ENCODE assay signal across 8 cellular contexts in genomic region chr9:71604197-71605063, GRCh38.
DNase-seq lines count a peak whose midpoint lies in the region; ATAC-seq lines count a peak whose summit lies in the region.

No MANE protein-coding gene starts in this region.

- H3K27ac Mint-ChIP-seq in central memory CD8-positive, alpha-beta T cell (ENCODE audit: low read depth): no peak overlapping the region

- no peaks in the 10 kb centered on the region for H3K36me3 Mint-ChIP-seq in central memory CD8-positive, alpha-beta T cell (ENCODE audit: insufficient read depth)

- DNase-seq in NCI-H1417 (lab: John Stamatoyannopoulos, UW) (peak; percentile 24 to 62 (median 54)), NCI-H1417 treated with DMSO at 0.1 percent for 48 hours (lab: John Stamatoyannopoulos, UW) (no peak), NCI-H2107 treated with DMSO at 0.1 percent for 48 hours (lab: John Stamatoyannopoulos, UW; ENCODE audit: unreplicated experiment) (peak; percentile 31), left lobe of liver (ENCODE audit: low spot score) (peak; percentile 79)
- DNase-seq in central memory CD8-positive, alpha-beta T cell (ENCODE audit: low spot score in 2 of 2): peak; percentile 51 to 61
- peak; percentile 53 to 76 (median 60) for DNase-seq in stimulated activated CD4-positive, alpha-beta T cell treated with anti-CD3 and anti-CD28 coated beads, TNF-alpha, amount 100 ng/mL, for 24 hours (ENCODE audit: low read depth in 3 of 3)

- no peaks in the 10 kb centered on the region for H3K9me3 Mint-ChIP-seq in central memory CD8-positive, alpha-beta T cell

- no peak overlapping the region for H3K4me3 Mint-ChIP-seq in central memory CD8-positive, alpha-beta T cell

- H3K27me3 Mint-ChIP-seq in central memory CD8-positive, alpha-beta T cell: no peaks in the 10 kb centered on the region

- ATAC-seq in HG02870 (IDR thresholded peaks at IDR 0.05; ENCODE audit: unreplicated experiment) (peak; percentile 86), left lobe of liver (peak; percentile 97)
- peak; percentile 76 to 81 for ATAC-seq in activated CD4-positive, CD25-positive, alpha-beta regulatory T cell treated with anti-CD3 and anti-CD28 coated beads, Interleukin-2, amount 50 U/mL, for 24 hours
- peak; percentile 52 for ATAC-seq in central memory CD8-positive, alpha-beta T cell (replicated peaks; ENCODE audit: extremely low read depth, poor library complexity, severe bottlenecking)

- H3K4me1 Mint-ChIP-seq in central memory CD8-positive, alpha-beta T cell: no peaks in the 10 kb centered on the region
